Comparison of ENCODE assay signal across 27 cellular contexts in genomic region chr6:143974089-143974488, GRCh38.
"Had no signal": no experiment of that assay in that cellular context is flagged by ENCODE, and none has a peak within 500 bp of the region (broad histone marks: within the 10 kb centered on the region; RNA-seq: fewer than 3 reads in every experiment).

No MANE protein-coding gene starts in this region.

- H3K9me3 ChIP-seq: esophagus muscularis mucosa, heart right ventricle, left ventricle myocardium inferior, right atrium auricular region, spleen, suprapubic skin, tibial artery had no signal

- ATAC-seq: activated CD8-positive, alpha-beta T cell treated with anti-CD3 and anti-CD28 coated beads for 36 hours; activated naive CD8-positive, alpha-beta T cell treated with anti-CD3 and anti-CD28 coated beads, Interleukin-2, amount 50 U/mL, for 24 hours; activated T-cell treated with anti-CD3 and anti-CD28 coated beads, Interleukin-2, amount 50 U/mL, for 4 hours; activated T-helper 17 cell treated with anti-CD3 and anti-CD28 coated beads, Interleukin-2, amount 50 U/mL, for 72 hours; foreskin keratinocyte; heart right ventricle; T-helper 17 cell had no signal

- H3K4me1 ChIP-seq: foreskin keratinocyte, right atrium auricular region had no signal

- FAIRE-seq: islet of Langerhans had no signal

- H3K27me3 Mint-ChIP-seq: activated naive CD8-positive, alpha-beta T cell treated with anti-CD3 and anti-CD28 coated beads, Interleukin-2, amount 50 U/mL, for 24 hours; activated T-helper 17 cell treated with anti-CD3 and anti-CD28 coated beads, Interleukin-2, amount 50 U/mL, for 72 hours; naive B cell had no signal

- H3K36me3 Mint-ChIP-seq: naive B cell had no signal

- H3K4me3 ChIP-seq: esophagus muscularis mucosa, heart right ventricle, left ventricle myocardium inferior, lung, right atrium auricular region, spleen, suprapubic skin, tibial artery had no signal

- H3K27me3 ChIP-seq: esophagus muscularis mucosa, heart right ventricle, right atrium auricular region, spleen, suprapubic skin, tibial artery had no signal

- H3K36me3 ChIP-seq: esophagus muscularis mucosa, heart right ventricle, left ventricle myocardium inferior, right atrium auricular region, spleen, suprapubic skin, tibial artery had no signal

- H3K9me3 Mint-ChIP-seq: activated CD4-positive, alpha-beta T cell treated with anti-CD3 and anti-CD28 coated beads, Interleukin-2, amount 10 ng/mL, durations not matched to agents 7 days and 5 days; activated CD8-positive, alpha-beta T cell treated with anti-CD3 and anti-CD28 coated beads for 36 hours; activated naive CD8-positive, alpha-beta T cell treated with anti-CD3 and anti-CD28 coated beads, Interleukin-2, amount 50 U/mL, for 24 hours; activated T-cell treated with anti-CD3 and anti-CD28 coated beads, Interleukin-2, amount 50 U/mL, for 4 hours; activated T-helper 17 cell treated with anti-CD3 and anti-CD28 coated beads, Interleukin-2, amount 50 U/mL, for 72 hours; naive B cell; neural crest cell had no signal

- DNase-seq: activated CD4-positive, alpha-beta T cell treated with anti-CD3 and anti-CD28 coated beads for 1 hour; activated CD4-positive, alpha-beta T cell treated with anti-CD3 and anti-CD28 coated beads, Interleukin-2, amount 10 ng/mL, durations not matched to agents 7 days and 5 days; activated CD8-positive, alpha-beta T cell treated with anti-CD3 and anti-CD28 coated beads for 36 hours; activated gamma-delta T cell treated with Interleukin-2 at 50 U/mL for 16 hours; activated naive CD4-positive, alpha-beta T cell treated with anti-CD3 and anti-CD28 coated beads, Interleukin-2, amount 50 U/mL, for 16 hours; activated naive CD8-positive, alpha-beta T cell treated with anti-CD3 and anti-CD28 coated beads, Interleukin-2, amount 50 U/mL, for 24 hours; activated T-cell treated with anti-CD3 and anti-CD28 coated beads, Interleukin-2, amount 50 U/mL, for 4 hours; amygdala; caudate nucleus; foreskin keratinocyte; heart right ventricle; left ventricle myocardium inferior; naive B cell; occipital lobe; spleen; stimulated activated naive CD4-positive, alpha-beta T cell; SW 1271; T-helper 17 cell; T1000; tibial artery had no signal

- H3K4me3 Mint-ChIP-seq: activated CD4-positive, alpha-beta T cell treated with anti-CD3 and anti-CD28 coated beads, Interleukin-2, amount 10 ng/mL, durations not matched to agents 7 days and 5 days; activated CD8-positive, alpha-beta T cell treated with anti-CD3 and anti-CD28 coated beads for 36 hours; activated naive CD8-positive, alpha-beta T cell treated with anti-CD3 and anti-CD28 coated beads, Interleukin-2, amount 50 U/mL, for 24 hours; activated T-cell treated with anti-CD3 and anti-CD28 coated beads, Interleukin-2, amount 50 U/mL, for 4 hours; activated T-helper 17 cell treated with anti-CD3 and anti-CD28 coated beads, Interleukin-2, amount 50 U/mL, for 72 hours; naive B cell; T-helper 17 cell had no signal

- H3K27ac ChIP-seq: esophagus muscularis mucosa, foreskin keratinocyte, heart right ventricle, left ventricle myocardium inferior, right atrium auricular region, suprapubic skin, tibial artery had no signal

- H3K27ac Mint-ChIP-seq: activated CD4-positive, alpha-beta T cell treated with anti-CD3 and anti-CD28 coated beads, Interleukin-2, amount 10 ng/mL, durations not matched to agents 7 days and 5 days; activated CD8-positive, alpha-beta T cell treated with anti-CD3 and anti-CD28 coated beads for 36 hours; activated naive CD8-positive, alpha-beta T cell treated with anti-CD3 and anti-CD28 coated beads, Interleukin-2, amount 50 U/mL, for 24 hours; activated T-helper 17 cell treated with anti-CD3 and anti-CD28 coated beads, Interleukin-2, amount 50 U/mL, for 72 hours; naive B cell; T-helper 17 cell had no signal

- H3K4me1 Mint-ChIP-seq: activated T-helper 17 cell treated with anti-CD3 and anti-CD28 coated beads, Interleukin-2, amount 50 U/mL, for 72 hours; T-helper 17 cell had no signal
